In the genomic region with DNA sequence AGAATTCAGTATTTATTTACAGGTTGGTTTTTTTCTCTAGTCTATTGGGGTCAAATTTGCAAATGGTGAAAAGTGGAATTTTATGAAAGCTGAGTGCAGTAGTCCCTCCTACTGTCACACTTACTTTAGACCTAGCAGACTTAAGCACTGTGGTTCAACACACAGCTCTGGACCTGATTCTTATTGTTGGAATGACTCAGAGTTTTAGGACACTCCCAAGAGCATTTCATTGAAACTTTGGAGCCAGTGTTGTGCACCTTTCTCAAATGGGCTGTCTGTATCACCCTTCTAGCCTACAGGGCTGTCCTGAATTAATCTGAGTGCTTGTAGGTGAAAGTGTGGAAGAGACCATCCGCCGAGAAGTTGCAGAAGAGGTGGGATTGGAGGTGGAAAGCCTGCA, we compare ENCODE assay signal across 1 cellular context.
TF ChIP-seq lines count a peak whose summit lies in the region.

No MANE protein-coding gene starts in this region.

TF ChIP-seq in K562, 482 proteins besides CTCF, POLR2A, EP300 and RAD21:
- TF ChIP-seq CBX8 (IDR thresholded peaks at IDR 0.05; ENCODE audit: borderline replicate concordance, extremely low read depth, low read depth, low read length, poor library complexity, severe bottlenecking) (no peak), EZH2 (IDR thresholded peaks at IDR 0.05; ENCODE audit: borderline replicate concordance, low read depth, low read length) (no peak), MAFF (IDR thresholded peaks at IDR 0.05; ENCODE audit: low read length) (no peak), HDAC8 (tag; IDR thresholded peaks at IDR 0.05) (no peak), CBFA2T3 (IDR thresholded peaks at IDR 0.05) (no peak)
TF ChIP-seq in K562: peak in this region for 0.
